In the genomic region with DNA sequence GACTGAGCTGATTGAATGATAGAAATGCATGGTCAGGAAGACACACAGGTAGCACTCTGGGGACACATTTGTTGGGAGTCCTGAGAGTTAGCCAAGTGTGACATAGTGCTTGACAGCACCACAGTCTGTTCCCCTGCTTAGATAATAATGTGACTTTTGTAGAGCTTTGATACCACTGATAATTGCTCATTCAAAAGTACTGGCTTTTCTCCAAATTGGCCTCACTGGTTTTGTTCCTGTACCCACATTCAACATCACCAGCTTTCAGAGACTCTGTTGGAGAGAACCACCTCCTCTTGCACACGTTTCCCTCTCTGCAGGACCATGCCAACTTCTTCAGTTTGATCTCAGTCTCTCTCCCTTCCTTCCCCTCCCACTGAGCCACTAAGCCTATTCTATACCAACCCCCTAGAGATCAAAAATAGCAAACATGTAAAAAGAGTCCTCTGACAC, we compare ENCODE assay signal across 2 cellular contexts.
TF ChIP-seq lines count a peak whose summit lies in the region.

No MANE protein-coding gene starts in this region.

TF ChIP-seq in SK-N-SH, 30 proteins besides CTCF, POLR2A, EP300 and RAD21 (continued from another document):
- TF ChIP-seq ELF1 (IDR thresholded peaks at IDR 0.05): no peak
- no peak for TF ChIP-seq FOXM1 (IDR thresholded peaks at IDR 0.05; ENCODE audit: low read depth)
- no peak for TF ChIP-seq MEF2A (IDR thresholded peaks at IDR 0.05; ENCODE audit: borderline replicate concordance, low read depth)

TF ChIP-seq in SK-N-SH treated with all-trans-retinoic acid at 6 μM for 48 hours, 23 proteins besides CTCF, POLR2A, EP300 and RAD21 (continued from another document):
- TF ChIP-seq, protein P1, sequence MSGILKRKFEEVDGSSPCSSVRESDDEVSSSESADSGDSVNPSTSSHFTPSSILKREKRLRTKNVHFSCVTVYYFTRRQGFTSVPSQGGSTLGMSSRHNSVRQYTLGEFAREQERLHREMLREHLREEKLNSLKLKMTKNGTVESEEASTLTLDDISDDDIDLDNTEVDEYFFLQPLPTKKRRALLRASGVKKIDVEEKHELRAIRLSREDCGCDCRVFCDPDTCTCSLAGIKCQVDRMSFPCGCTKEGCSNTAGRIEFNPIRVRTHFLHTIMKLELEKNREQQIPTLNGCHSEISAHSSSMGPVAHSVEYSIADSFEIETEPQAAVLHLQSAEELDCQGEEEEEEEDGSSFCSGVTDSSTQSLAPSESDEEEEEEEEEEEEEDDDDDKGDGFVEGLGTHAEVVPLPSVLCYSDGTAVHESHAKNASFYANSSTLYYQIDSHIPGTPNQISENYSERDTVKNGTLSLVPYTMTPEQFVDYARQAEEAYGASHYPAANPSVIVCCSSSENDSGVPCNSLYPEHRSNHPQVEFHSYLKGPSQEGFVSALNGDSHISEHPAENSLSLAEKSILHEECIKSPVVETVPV (CRISPR knock-in tag; IDR thresholded peaks at IDR 0.05): no peak
- TF ChIP-seq ZC3H10 (CRISPR knock-in tag; IDR thresholded peaks at IDR 0.05): no peak
- TF ChIP-seq, protein P2, sequence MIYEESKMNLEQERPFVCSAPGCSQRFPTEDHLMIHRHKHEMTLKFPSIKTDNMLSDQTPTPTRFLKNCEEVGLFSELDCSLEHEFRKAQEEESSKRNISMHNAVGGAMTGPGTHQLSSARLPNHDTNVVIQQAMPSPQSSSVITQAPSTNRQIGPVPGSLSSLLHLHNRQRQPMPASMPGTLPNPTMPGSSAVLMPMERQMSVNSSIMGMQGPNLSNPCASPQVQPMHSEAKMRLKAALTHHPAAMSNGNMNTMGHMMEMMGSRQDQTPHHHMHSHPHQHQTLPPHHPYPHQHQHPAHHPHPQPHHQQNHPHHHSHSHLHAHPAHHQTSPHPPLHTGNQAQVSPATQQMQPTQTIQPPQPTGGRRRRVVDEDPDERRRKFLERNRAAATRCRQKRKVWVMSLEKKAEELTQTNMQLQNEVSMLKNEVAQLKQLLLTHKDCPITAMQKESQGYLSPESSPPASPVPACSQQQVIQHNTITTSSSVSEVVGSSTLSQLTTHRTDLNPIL (CRISPR knock-in tag; IDR thresholded peaks at IDR 0.05; ENCODE audit: low read depth): no peak
- TF ChIP-seq ZNF565 (CRISPR knock-in tag; conservative IDR thresholded peaks at IDR 0.05; ENCODE audit: low read depth): no peak
- no peak for TF ChIP-seq ZNF70 (CRISPR knock-in tag; IDR thresholded peaks at IDR 0.05)
- no peak for TF ChIP-seq SNAI2 (CRISPR knock-in tag; IDR thresholded peaks at IDR 0.05)
- no peak for TF ChIP-seq PATZ1 (CRISPR knock-in tag; IDR thresholded peaks at IDR 0.05; ENCODE audit: borderline replicate concordance)
- TF ChIP-seq TOX (CRISPR knock-in tag; IDR thresholded peaks at IDR 0.05; ENCODE audit: borderline replicate concordance): no peak
- TF ChIP-seq OSR1 (CRISPR knock-in tag; IDR thresholded peaks at IDR 0.05): no peak
- TF ChIP-seq BACH2 (CRISPR knock-in tag; IDR thresholded peaks at IDR 0.05; ENCODE audit: borderline replicate concordance): no peak
- no peak for TF ChIP-seq CSDC2 (CRISPR knock-in tag; IDR thresholded peaks at IDR 0.05)
- TF ChIP-seq GLIS3 (CRISPR knock-in tag; IDR thresholded peaks at IDR 0.05): no peak
- no peak for TF ChIP-seq RARB (CRISPR knock-in tag; IDR thresholded peaks at IDR 0.05)
